In the genomic region with DNA sequence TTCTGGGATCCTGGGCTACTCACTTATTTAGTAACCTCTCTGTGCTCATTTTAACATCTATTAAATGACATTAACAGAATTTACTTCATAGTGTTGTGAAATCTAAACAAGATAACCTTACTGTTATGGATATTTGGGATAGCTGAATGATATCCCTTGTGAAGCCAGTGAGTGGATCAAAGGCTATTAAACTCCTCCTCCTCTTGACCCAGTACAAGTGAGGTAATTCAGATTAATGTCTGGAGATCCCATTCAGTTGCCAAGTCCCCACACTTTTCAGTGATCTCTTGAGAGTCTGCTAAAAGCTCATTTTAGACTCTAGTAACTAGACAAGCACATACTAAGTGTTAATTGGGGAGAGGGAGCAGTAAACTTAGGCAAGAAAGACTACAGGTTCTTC, we compare ENCODE assay signal across 10 cellular contexts. TPM values are rescaled to one million over a fixed set of nuclear protein-coding genes. Genes with fewer than 3 reads are reported as not detected.
DNase-seq lines count a peak whose midpoint lies in the region; ATAC-seq and TF ChIP-seq lines count a peak whose summit lies in the region.
"Had no signal": no experiment of that assay in that cellular context is flagged by ENCODE, and none has a peak within 500 bp of the region (broad histone marks: within the 10 kb centered on the region; RNA-seq: fewer than 3 reads in every experiment).

No MANE protein-coding gene starts in this region.

- peaks cover 0 to 4% of the 10 kb centered on the region in 2 donors for H3K4me1 ChIP-seq in breast epithelium
- peaks cover 9% of the 10 kb centered on the region for H3K4me1 ChIP-seq in mammary epithelial cell (ENCODE audit: insufficient read depth, low read length)
- H3K4me1 ChIP-seq in suprapubic skin, result peaks cover 39% of the 10 kb centered on the region

- no peak for TF ChIP-seq EP300 in suprapubic skin (IDR thresholded peaks at IDR 0.05)

- H3K9me3 Mint-ChIP-seq in T-cell, result no peaks in the 10 kb centered on the region

- in situ Hi-C loops in mammary epithelial cell (cut with MboI; ENCODE audit: low sequenced_read_pairs in 2 of 2), result loop anchor here (10.0 kb wide), 1 partner anchor 166 kb away; no protein-coding TSS in a partner anchor

- H3K4me3 ChIP-seq in breast epithelium (no peak overlapping the region), mammary epithelial cell (replicated peaks in 1 of 3; ENCODE audit: insufficient read depth in 1 of 3, low read depth in 2 of 3, low read length in 3 of 3) (no peak overlapping the region), fibroblast of the aortic adventitia (ENCODE audit: low read depth, low read length) (no peak overlapping the region), suprapubic skin (no peak overlapping the region)
- H3K4me3 ChIP-seq: transverse colon had no signal

- DNase-seq in breast epithelium (ENCODE audit: low spot score in 2 of 2) (no peak), mammary epithelial cell (no peak), T-cell (no peak), fibroblast of the aortic adventitia (ENCODE audit: low read depth) (peak; percentile 20), suprapubic skin (ENCODE audit: low spot score in 2 of 2) (no peak), H4 (ENCODE audit: low spot score) (no peak), caudate nucleus (lab: John Stamatoyannopoulos, UW) (no peak)
- DNase-seq: activated T-cell treated with anti-CD3 and anti-CD28 coated beads, Interleukin-2, amount 50 U/mL, for 24 hours; transverse colon had no signal

- no peaks in the 10 kb centered on the region for H4K20me1 ChIP-seq in mammary epithelial cell (ENCODE audit: insufficient read depth, low read length)

- no peaks in the 10 kb centered on the region for H3K36me3 ChIP-seq in breast epithelium
- no peaks in the 10 kb centered on the region for H3K36me3 ChIP-seq in mammary epithelial cell (ENCODE audit: insufficient read depth, low read length)
- H3K36me3 ChIP-seq in suprapubic skin, result no peaks in the 10 kb centered on the region
- H3K36me3 ChIP-seq: transverse colon had no signal

- no peak for ATAC-seq in T-cell (replicated peaks in 1 of 4)
- no peak for ATAC-seq in HG03442 (IDR thresholded peaks at IDR 0.05; ENCODE audit: unreplicated experiment)

- CTCF ChIA-PET in mammary epithelial cell (lab: Charles Lee; ENCODE audit: low non-redundant PET), result no interaction called here
- CTCF ChIA-PET in T-cell (lab: Charles Lee), result interaction anchor here (0.6 to 3.7 kb wide), 3 partner anchors 12 to 170 kb away, joined by 3 to 25 read pairs (median 3); no protein-coding TSS in a partner anchor

- no TSS peak for BruUV-seq in mammary epithelial cell (replicated peaks; lab: Mats Ljungman, UMichigan)

- H3K27ac ChIP-seq in breast epithelium, result peak overlapping the region; percentile 38
- H3K27ac ChIP-seq in mammary epithelial cell (ENCODE audit: insufficient read depth, low read depth, low read length), result no peak overlapping the region
- H3K27ac ChIP-seq in suprapubic skin, result peak overlapping the region; percentile 44
- H3K27ac ChIP-seq in caudate nucleus (ENCODE audit: low read depth, low read length), result no peak overlapping the region

- no peaks in the 10 kb centered on the region for H3K27me3 ChIP-seq in breast epithelium
- H3K27me3 ChIP-seq in mammary epithelial cell (ENCODE audit: insufficient read depth, low read length), result no peaks in the 10 kb centered on the region
- no peaks in the 10 kb centered on the region for H3K27me3 ChIP-seq in suprapubic skin
- H3K27me3 ChIP-seq: transverse colon had no signal

- peaks cover 79 to 89% (median 80%) of the 10 kb centered on the region in 3 donors for H3K4me1 Mint-ChIP-seq in T-cell

- intact Hi-C loops in breast epithelium (cut with DNase I; ENCODE audit: low total_unique reads) (no loop called here), mammary epithelial cell (cut with micrococcal nuclease) (no loop called here)

- POLR2A ChIA-PET in T-cell (lab: Charles Lee), result interaction anchor here (0.5 to 1.0 kb wide), 3 partner anchors 10 to 702 kb away, joined by 3 to 6 read pairs (median 3); no protein-coding TSS in a partner anchor

- H3K79me2 ChIP-seq in mammary epithelial cell (ENCODE audit: insufficient read depth, low read length), result peaks cover 74% of the 10 kb centered on the region

- no peak overlapping the region for H2AFZ ChIP-seq in mammary epithelial cell (ENCODE audit: low read depth, low read length)

- no peaks in the 10 kb centered on the region for H3K27me3 Mint-ChIP-seq in T-cell
- H3K27me3 Mint-ChIP-seq: activated T-cell treated with anti-CD3 and anti-CD28 coated beads, Interleukin-2, amount 50 U/mL, for 24 hours had no signal

- no peak overlapping the region for H3K9ac ChIP-seq in mammary epithelial cell (ENCODE audit: insufficient read depth, low read length)

- TF ChIP-seq CTCF in breast epithelium (IDR thresholded peaks at IDR 0.05), result no peak
- TF ChIP-seq CTCF in mammary epithelial cell (conservative IDR thresholded peaks at IDR 0.05 in 1 of 2, IDR thresholded peaks at IDR 0.05 in 1 of 2; ENCODE audit: extremely low read depth in 1 of 2, insufficient read depth in 1 of 2, low read depth in 1 of 2, low read length in 2 of 2), result no peak
- no peak for TF ChIP-seq CTCF in fibroblast of the aortic adventitia (IDR thresholded peaks at IDR 0.05; ENCODE audit: insufficient read depth, low read length)
- TF ChIP-seq CTCF in suprapubic skin (IDR thresholded peaks at IDR 0.05), result no peak

- peak overlapping the region; percentile 9 to 82 for H3K27ac Mint-ChIP-seq in T-cell

- H3K9me3 ChIP-seq in breast epithelium, result no peaks in the 10 kb centered on the region
- no peaks in the 10 kb centered on the region for H3K9me3 ChIP-seq in mammary epithelial cell (replicated peaks; ENCODE audit: insufficient read depth, low read length)
- no peaks in the 10 kb centered on the region for H3K9me3 ChIP-seq in suprapubic skin
- H3K9me3 ChIP-seq: transverse colon had no signal

- dilution Hi-C loops in mammary epithelial cell (cut with HindIII; ENCODE audit: low sequenced_read_pairs), result no loop called here

- H3K4me2 ChIP-seq in mammary epithelial cell (ENCODE audit: insufficient read depth, low read depth, low read length), result no peak overlapping the region

- no peak overlapping the region for H3K4me3 Mint-ChIP-seq in T-cell
- H3K4me3 Mint-ChIP-seq: activated T-cell treated with anti-CD3 and anti-CD28 coated beads, Interleukin-2, amount 50 U/mL, for 24 hours had no signal

- peaks cover 8% of the 10 kb centered on the region for H3K36me3 Mint-ChIP-seq in T-cell

- TF ChIP-seq POLR2A in breast epithelium (IDR thresholded peaks at IDR 0.05) (no peak), suprapubic skin (IDR thresholded peaks at IDR 0.05) (no peak)

RNA-seq across cellular contexts. Expression of a gene that starts 2.5 kb away (rescaled TPM):
- total RNA-seq in breast epithelium, result 10 to 100 TPM; 80.8 to 99.2 (median 89.8) TPM
- total RNA-seq in mammary epithelial cell, result 10 to 100 TPM; 38.0 to 49.2 TPM
- polyA plus RNA-seq in mammary epithelial cell, result 25.1 TPM
- polyA minus RNA-seq in mammary epithelial cell, result 140 TPM
- total RNA-seq in T-cell, result 10 to 100 TPM; 30.1 to 67.6 (median 39.0) TPM
- 117 and 121 TPM in 2 replicates for total RNA-seq in fibroblast of the aortic adventitia (ENCODE audit: low replicate concordance)
- 10 to 100 TPM; 24.4 to 62.3 (median 48.3) TPM for total RNA-seq in suprapubic skin
- 42.5 and 49.9 TPM in 2 replicates for total RNA-seq in H4 (2014; rRNA removed; shearing (Covaris generic))

Comparison
In these comparisons a context has a peak if more than half of its experiments do, and no peak if none do; other contexts are left out.
1. H3K27ac ChIP-seq: peak in breast epithelium (2 of 2) and suprapubic skin (single experiment); none in mammary epithelial cell (single experiment) and caudate nucleus (single experiment).